In the genomic region with DNA sequence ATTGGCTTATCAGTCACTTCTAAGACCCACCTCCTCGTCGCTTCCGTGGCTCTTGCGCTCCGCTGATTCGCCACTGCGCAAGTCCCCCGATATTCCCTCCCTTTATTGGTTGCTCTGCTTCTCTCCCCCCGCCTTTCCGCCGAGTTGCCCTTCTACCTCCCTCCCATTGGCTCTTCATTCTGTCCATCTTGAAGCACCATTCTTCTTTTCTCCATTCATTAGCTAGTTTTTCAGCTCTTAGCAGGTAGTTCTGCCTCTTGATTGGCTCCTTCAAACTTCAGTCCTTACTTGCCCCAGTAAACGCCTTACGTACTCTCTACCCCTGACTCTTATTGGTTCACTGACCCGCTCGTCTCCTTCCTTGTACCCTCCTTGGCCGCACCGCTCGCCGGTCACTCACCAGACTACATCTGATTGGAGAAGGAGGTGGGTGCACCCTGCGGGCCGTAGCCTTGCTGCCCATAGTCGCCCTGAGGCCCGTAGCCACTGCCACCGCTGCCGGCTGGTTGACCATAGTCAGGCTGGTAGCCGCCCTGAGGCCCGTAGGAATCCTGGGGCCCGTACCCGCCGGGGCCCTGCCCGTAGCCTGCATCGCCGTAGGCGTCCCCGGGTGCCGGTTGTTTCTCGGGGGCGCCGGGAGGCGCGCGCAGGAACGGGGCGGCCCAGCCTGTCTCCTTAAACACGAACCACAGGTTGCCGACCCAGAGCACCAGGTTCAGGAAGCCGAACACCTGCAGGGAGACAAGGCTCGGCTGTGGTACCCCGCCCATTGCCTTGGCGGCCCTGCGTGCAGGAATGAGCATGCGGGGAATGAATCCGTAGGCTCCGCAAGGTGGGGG, we compare ENCODE assay signal across 8 cellular contexts. TPM values are rescaled to one million over a fixed set of nuclear protein-coding genes. Genes with fewer than 3 reads are reported as not detected.
DNase-seq lines count a peak whose midpoint lies in the region; ATAC-seq and TF ChIP-seq lines count a peak whose summit lies in the region.

No MANE protein-coding gene starts in this region.

- TF ChIP-seq CTCF in activated B cell treated with CpG ODN at 0.5 μM for 24 hours (IDR thresholded peaks at IDR 0.05) = no peak

- H3K27ac Mint-ChIP-seq in activated B cell treated with CpG ODN at 0.5 μM for 24 hours = peak overlapping the region; percentile 96

- peak; percentile 94 for DNase-seq in ACHN
- peak; percentile 99 for DNase-seq in NCI-H2171 treated with DMSO at 0.1 percent for 48 hours (lab: John Stamatoyannopoulos, UW)
- DNase-seq in activated B cell treated with CpG ODN at 0.5 μM for 24 hours = peak; percentile 57
- DNase-seq in caudate nucleus (lab: John Stamatoyannopoulos, UW) = peak; percentile 11 to 99 (median 93)
- DNase-seq in inferior parietal cortex (ENCODE audit: extremely low spot score) = peak; percentile 95
- DNase-seq in stimulated activated CD4-positive, alpha-beta T cell treated with anti-CD3 and anti-CD28 coated beads, Interleukin-12 subunit alpha, Interleukin-12 subunit beta, amount 100 ng/mL, for 24 hours (ENCODE audit: low read depth in 2 of 2) = peak; percentile 57 to 64

- H3K27ac ChIP-seq in caudate nucleus (ENCODE audit: low read depth, low read length) = peak overlapping the region; percentile 82

- intact Hi-C loops in activated B cell treated with CpG ODN at 0.5 μM for 24 hours (cut with micrococcal nuclease) = loop anchor here (1.0 to 10.0 kb wide), 11 partner anchors 9 to 1536 kb away; partner anchors contain the start of genes ELK1, GPKOW, PIM2 and PPP1R3F

- H3K9me3 Mint-ChIP-seq in activated B cell treated with CpG ODN at 0.5 μM for 24 hours = no peaks in the 10 kb centered on the region

- in situ Hi-C loops in ACHN (cut with HindIII; ENCODE audit: low pct_ligation_motif_present, low pct_unique_long_range_greater_than_20kb, low sequenced_read_pairs) = no loop called here

- H3K27me3 Mint-ChIP-seq in activated B cell treated with CpG ODN at 0.5 μM for 24 hours = no peaks in the 10 kb centered on the region

- H3K4me3 Mint-ChIP-seq in activated B cell treated with CpG ODN at 0.5 μM for 24 hours = peak overlapping the region; percentile 92

- CTCF ChIA-PET in activated B cell treated with CpG ODN at 0.5 μM for 24 hours (lab: Charles Lee) = interaction anchor here (0.8 to 2.0 kb wide), 5 partner anchors 24 to 46 kb away, joined by 3 to 10 read pairs (median 4); no protein-coding TSS in a partner anchor

- peaks cover 2% of the 10 kb centered on the region for H3K36me3 Mint-ChIP-seq in activated B cell treated with CpG ODN at 0.5 μM for 24 hours (ENCODE audit: low read depth)

- ATAC-seq in GM18870 (IDR thresholded peaks at IDR 0.05; ENCODE audit: unreplicated experiment) (peak; percentile 93), HG03108 (IDR thresholded peaks at IDR 0.05; ENCODE audit: unreplicated experiment) (peak; percentile 84), activated B cell treated with CpG ODN at 0.5 μM for 24 hours (ENCODE audit: low read depth) (peak; percentile 86)

- H3K4me1 Mint-ChIP-seq in activated B cell treated with CpG ODN at 0.5 μM for 24 hours = peaks cover 29% of the 10 kb centered on the region

- POLR2A ChIA-PET in activated B cell treated with CpG ODN at 0.5 μM for 24 hours (lab: Charles Lee) = interaction anchor here (0.6 to 4.6 kb wide), 23 partner anchors 9 to 294 kb away, joined by 3 to 48 read pairs (median 5); partner anchors contain the start of genes CCDC22, GRIPAP1, OTUD5 and PLP2

RNA-seq across cellular contexts. Expression of gene PRICKLE3, which starts 5.1 kb away (rescaled TPM):
- total RNA-seq in activated B cell treated with CpG ODN at 0.5 μM for 24 hours = 11.8 and 13.8 TPM in 2 replicates

RNA-seq across cellular contexts. Expression of gene SYP, which starts 8.7 kb away (rescaled TPM):
- 0.82 and 1.6 TPM in 2 replicates for total RNA-seq in activated B cell treated with CpG ODN at 0.5 μM for 24 hours

RNA-seq across cellular contexts. Expression of gene PLP2, which starts 19.6 kb away (rescaled TPM):
- 97.2 and 111 TPM in 2 replicates for total RNA-seq in activated B cell treated with CpG ODN at 0.5 μM for 24 hours

RNA-seq across cellular contexts. Expression of gene MAGIX, which starts 28.7 kb away (rescaled TPM):
- total RNA-seq in activated B cell treated with CpG ODN at 0.5 μM for 24 hours = 1.2 and 1.5 TPM in 2 replicates

RNA-seq across cellular contexts. Expression of gene CACNA1F, which starts 41.9 kb away (rescaled TPM):
- 2.6 and 3.0 TPM in 2 replicates for total RNA-seq in activated B cell treated with CpG ODN at 0.5 μM for 24 hours

Comparison
In these comparisons a context has a peak if more than half of its experiments do, and no peak if none do; other contexts are left out.
1. Peak in every context shown above with its lines: DNase-seq, ATAC-seq and H3K27ac ChIP-seq.